In the genomic region with DNA sequence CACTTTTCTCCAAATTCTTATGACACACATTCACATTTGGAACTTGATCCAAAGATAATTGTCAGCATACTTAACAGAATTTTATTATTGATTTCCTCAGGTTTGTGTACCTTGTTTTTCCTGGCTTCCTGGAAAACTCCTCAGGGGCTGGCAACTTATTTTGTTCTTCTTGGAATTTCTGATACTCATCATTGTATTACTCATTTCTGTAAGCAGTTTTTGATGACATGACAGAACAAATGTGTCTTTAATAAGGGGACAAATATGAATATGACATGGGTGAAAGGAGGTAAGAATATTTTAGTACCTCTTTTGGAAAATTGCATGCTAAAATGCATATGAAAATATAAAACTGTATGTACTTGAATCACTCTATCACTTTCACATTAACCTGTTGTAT, we compare ENCODE assay signal across 23 cellular contexts.
DNase-seq lines count a peak whose midpoint lies in the region; ATAC-seq, FAIRE-seq and TF ChIP-seq lines count a peak whose summit lies in the region.
"Had no signal": no experiment of that assay in that cellular context is flagged by ENCODE, and none has a peak within 500 bp of the region (broad histone marks: within the 10 kb centered on the region; RNA-seq: fewer than 3 reads in every experiment).

No MANE protein-coding gene starts in this region.

- DNase-seq in HepG2 (ENCODE audit: low spot score) (no peak), right lobe of liver (no peak), K562 (ENCODE audit: extremely low read depth in 1 of 4, low spot score in 3 of 4) (no peak), mesothelial cell of epicardium (ENCODE audit: low spot score in 2 of 2, unreplicated experiment in 2 of 2) (no peak), hypothalamus (lab: John Stamatoyannopoulos, UW) (no peak)
- no peak for DNase-seq in activated CD4-positive, alpha-beta T cell treated with anti-CD3 and anti-CD28 coated beads for 36 hours
- DNase-seq: ACHN; BE2C; C1 segment of cervical spinal cord; CD4-positive, CD25-positive, alpha-beta regulatory T cell; CD8-positive, alpha-beta memory T cell; COR-L47; DMS 273 treated with DMSO at 0.1 percent for 48 hours; DMS53; GM23248; HCEC 1CT had no signal

- H3K4me3 ChIP-seq in HepG2 (replicated peaks in 1 of 3; ENCODE audit: insufficient read depth in 1 of 3, low read depth in 2 of 3, low read length in 3 of 3) = no peak overlapping the region
- no peak overlapping the region for H3K4me3 ChIP-seq in right lobe of liver
- H3K4me3 ChIP-seq in K562 = no peak overlapping the region
- H3K4me3 ChIP-seq: GM23248 had no signal

- H3K27me3 ChIP-seq in HepG2 (ENCODE audit: control insufficient read depth in 1 of 2, insufficient read depth in 2 of 2, low read length in 2 of 2) (no peaks in the 10 kb centered on the region; a peak in 1 of 5 replicates), right lobe of liver (no peaks in the 10 kb centered on the region), K562 (ENCODE audit: control insufficient read depth in 2 of 2, insufficient read depth in 2 of 2, low read length in 2 of 2) (no peaks in the 10 kb centered on the region)
- H3K27me3 ChIP-seq: BE2C had no signal

- H3K4me3 Mint-ChIP-seq in mesothelial cell of epicardium = no peak overlapping the region
- H3K4me3 Mint-ChIP-seq in activated CD4-positive, alpha-beta T cell treated with anti-CD3 and anti-CD28 coated beads for 36 hours = no peak overlapping the region
- H3K4me3 Mint-ChIP-seq: CD4-positive, CD25-positive, alpha-beta regulatory T cell; CD8-positive, alpha-beta memory T cell; IgD-negative memory B cell had no signal

- ATAC-seq in HepG2 = no peak
- no peak for ATAC-seq in right lobe of liver
- no peak for ATAC-seq in K562
- no peak for ATAC-seq in activated CD4-positive, alpha-beta T cell treated with anti-CD3 and anti-CD28 coated beads for 36 hours

- TF ChIP-seq POLR2A in HepG2 (IDR thresholded peaks at IDR 0.05; ENCODE audit: insufficient read depth in 1 of 2, low read depth in 2 of 2, low read length in 2 of 2) (no peak), right lobe of liver (IDR thresholded peaks at IDR 0.05) (no peak), K562 (conservative IDR thresholded peaks at IDR 0.05) (no peak)

- H3K36me3 ChIP-seq in HepG2 (replicated peaks in 1 of 2; ENCODE audit: control insufficient read depth in 1 of 2, insufficient read depth in 2 of 2, low read length in 2 of 2) (no peaks in the 10 kb centered on the region), right lobe of liver (no peaks in the 10 kb centered on the region), K562 (ENCODE audit: control insufficient read depth, insufficient read depth, low read length) (no peaks in the 10 kb centered on the region)
- H3K36me3 ChIP-seq: BE2C had no signal

- TF ChIP-seq RAD21 in HepG2 (CRISPR knock-in tag; IDR thresholded peaks at IDR 0.05) (no peak), K562 (CRISPR knock-in tag; conservative IDR thresholded peaks at IDR 0.05 in 1 of 2, IDR thresholded peaks at IDR 0.05 in 1 of 2) (no peak)

- no peaks in the 10 kb centered on the region for H3K9me3 ChIP-seq in HepG2 (ENCODE audit: low read length)
- no peaks in the 10 kb centered on the region for H3K9me3 ChIP-seq in right lobe of liver
- no peaks in the 10 kb centered on the region for H3K9me3 ChIP-seq in K562 (replicated peaks; ENCODE audit: control insufficient read depth, insufficient read depth, low read depth, low read length)
- H3K9me3 ChIP-seq: BE2C had no signal

- BruUV-seq in HepG2 (replicated peaks; lab: Mats Ljungman, UMichigan) = no TSS peak
- no TSS peak for BruUV-seq in K562 (replicated peaks; lab: Mats Ljungman, UMichigan)

- no peaks in the 10 kb centered on the region for H3K27me3 Mint-ChIP-seq in mesothelial cell of epicardium (ENCODE audit: low read depth)
- H3K27me3 Mint-ChIP-seq in activated CD4-positive, alpha-beta T cell treated with anti-CD3 and anti-CD28 coated beads for 36 hours = no peaks in the 10 kb centered on the region
- H3K27me3 Mint-ChIP-seq: CD4-positive, CD25-positive, alpha-beta regulatory T cell; CD8-positive, alpha-beta memory T cell; IgD-negative memory B cell had no signal

- intact Hi-C loops in HepG2 (cut with micrococcal nuclease; ENCODE audit: unreplicated experiment) = no loop called here
- intact Hi-C loops in right lobe of liver (cut with DNase I) = no loop called here
- intact Hi-C loops in K562 (cut with micrococcal nuclease) = no loop called here
- intact Hi-C loops in activated CD4-positive, alpha-beta T cell treated with anti-CD3 and anti-CD28 coated beads for 36 hours (cut with DNase I, micrococcal nuclease) = no loop called here

- H3K79me2 ChIP-seq in HepG2 (ENCODE audit: insufficient read depth, low read length) = no peaks in the 10 kb centered on the region
- no peaks in the 10 kb centered on the region for H3K79me2 ChIP-seq in K562 (ENCODE audit: control insufficient read depth, insufficient read depth, low read length)

- no peak overlapping the region for H3K9ac ChIP-seq in HepG2 (ENCODE audit: insufficient read depth, low read depth, low read length)
- no peak overlapping the region for H3K9ac ChIP-seq in K562 (ENCODE audit: insufficient read depth in 1 of 2, low read depth in 2 of 2, low read length in 2 of 2)
- H3K9ac ChIP-seq: GM23248 had no signal

- H3K4me1 ChIP-seq in HepG2 (ENCODE audit: insufficient read depth, low read length) (no peaks in the 10 kb centered on the region), right lobe of liver (no peaks in the 10 kb centered on the region), K562 (replicated peaks in 1 of 2; ENCODE audit: control insufficient read depth in 2 of 2, insufficient read depth in 2 of 2, low read length in 2 of 2) (no peaks in the 10 kb centered on the region)
- H3K4me1 ChIP-seq: BE2C had no signal

- H3K27ac Mint-ChIP-seq in mesothelial cell of epicardium = peak overlapping the region; percentile 22
- H3K27ac Mint-ChIP-seq in activated CD4-positive, alpha-beta T cell treated with anti-CD3 and anti-CD28 coated beads for 36 hours = no peak overlapping the region
- H3K27ac Mint-ChIP-seq: CD4-positive, CD25-positive, alpha-beta regulatory T cell; IgD-negative memory B cell had no signal

- no peak for FAIRE-seq in HepG2 (lab: Jason Lieb, UNC)
- FAIRE-seq in K562 (lab: Jason Lieb, UNC) = no peak
- FAIRE-seq: A204.1, G401.6, GM12891, GM19239, H54 had no signal

- TF ChIP-seq EP300 in HepG2 (IDR thresholded peaks at IDR 0.05; ENCODE audit: low read depth in 2 of 2, low read length in 2 of 2) = no peak
- no peak for TF ChIP-seq EP300 in HepG2 (CRISPR knock-in tag; IDR thresholded peaks at IDR 0.05; ENCODE audit: borderline replicate concordance)
- TF ChIP-seq EP300 in K562 (IDR thresholded peaks at IDR 0.05; ENCODE audit: low read length) = no peak

- H3K36me3 Mint-ChIP-seq in mesothelial cell of epicardium = peaks cover 3% of the 10 kb centered on the region
- H3K36me3 Mint-ChIP-seq in activated CD4-positive, alpha-beta T cell treated with anti-CD3 and anti-CD28 coated beads for 36 hours (ENCODE audit: low read depth) = no peaks in the 10 kb centered on the region
- H3K36me3 Mint-ChIP-seq: CD4-positive, CD25-positive, alpha-beta regulatory T cell; CD8-positive, alpha-beta memory T cell; IgD-negative memory B cell had no signal

- H4K20me1 ChIP-seq in HepG2 (ENCODE audit: insufficient read depth, low read length) (no peaks in the 10 kb centered on the region), K562 (replicated peaks; ENCODE audit: control insufficient read depth, insufficient read depth, low read length) (no peaks in the 10 kb centered on the region)

- in situ Hi-C loops in HepG2 (cut with HindIII; ENCODE audit: extremely low pct_ligation_motif_present, low pct_unique_long_range_greater_than_20kb) (no loop called here), K562 (cut with MboI) (no loop called here)

- H3K27ac ChIP-seq in HepG2 (ENCODE audit: extremely low read length, insufficient read depth, low read length) = no peak overlapping the region
- no peak overlapping the region for H3K27ac ChIP-seq in right lobe of liver
- H3K27ac ChIP-seq in K562 (ENCODE audit: extremely low read depth, low read depth, low read length) = no peak overlapping the region
- H3K27ac ChIP-seq: GM23248, HL-60 had no signal

- H3K4me1 Mint-ChIP-seq in mesothelial cell of epicardium = peaks cover 8% of the 10 kb centered on the region
- no peaks in the 10 kb centered on the region for H3K4me1 Mint-ChIP-seq in activated CD4-positive, alpha-beta T cell treated with anti-CD3 and anti-CD28 coated beads for 36 hours
- H3K4me1 Mint-ChIP-seq: CD4-positive, CD25-positive, alpha-beta regulatory T cell; CD8-positive, alpha-beta memory T cell; IgD-negative memory B cell had no signal

- POLR2A ChIA-PET in HepG2 (lab: Yijun Ruan, JAX) (no interaction called here), K562 (lab: Yijun Ruan, JAX) (no interaction called here)
- POLR2A ChIA-PET in activated CD4-positive, alpha-beta T cell treated with anti-CD3 and anti-CD28 coated beads for 36 hours (lab: Charles Lee) = no interaction called here

- no peaks in the 10 kb centered on the region for H3K9me1 ChIP-seq in K562 (ENCODE audit: control insufficient read depth, insufficient read depth, low read length)

- H3K4me2 ChIP-seq in HepG2 (ENCODE audit: low read depth, low read length) (no peak overlapping the region), K562 (ENCODE audit: insufficient read depth, low read length) (no peak overlapping the region)

- peaks cover 6% of the 10 kb centered on the region for H3K9me3 Mint-ChIP-seq in mesothelial cell of epicardium
- peaks cover 11% of the 10 kb centered on the region for H3K9me3 Mint-ChIP-seq in activated CD4-positive, alpha-beta T cell treated with anti-CD3 and anti-CD28 coated beads for 36 hours (ENCODE audit: low read depth)

- H2AFZ ChIP-seq in HepG2 (ENCODE audit: low read length) (no peak overlapping the region), K562 (ENCODE audit: low read depth, low read length) (no peak overlapping the region)
- H2AFZ ChIP-seq: GM23248 had no signal

- TF ChIP-seq CTCF in HepG2 (CRISPR knock-in tag; IDR thresholded peaks at IDR 0.05) (no peak), right lobe of liver (IDR thresholded peaks at IDR 0.05) (no peak), K562 (IDR thresholded peaks at IDR 0.05 in 2 of 3, conservative IDR thresholded peaks at IDR 0.05 in 1 of 3; ENCODE audit: insufficient read depth in 2 of 3, low read depth in 1 of 3, low read length in 3 of 3) (no peak), mesothelial cell of epicardium (IDR thresholded peaks at IDR 0.05; ENCODE audit: unreplicated experiment) (no peak)

- CTCF ChIA-PET in HepG2 (lab: Yijun Ruan, JAX; ENCODE audit: low intra/inter-chr PET ratio, low total read pairs) (no interaction called here), K562 (lab: Yijun Ruan, JAX; ENCODE audit: low intra/inter-chr PET ratio) (no interaction called here)
- CTCF ChIA-PET in activated CD4-positive, alpha-beta T cell treated with anti-CD3 and anti-CD28 coated beads for 36 hours (lab: Charles Lee) = no interaction called here

TF ChIP-seq in HepG2, 621 proteins besides CTCF, POLR2A, EP300 and RAD21 (continues in another document):
- TF ChIP-seq ZNF678 (CRISPR knock-in tag; IDR thresholded peaks at IDR 0.05) (no peak), HHEX (CRISPR knock-in tag; IDR thresholded peaks at IDR 0.05) (no peak), ZNF644 (CRISPR knock-in tag; IDR thresholded peaks at IDR 0.05; ENCODE audit: low read depth) (no peak)
